Comparison of ENCODE assay signal across 8 cellular contexts in genomic region chr7:91636129-91636724, GRCh38.
A peak's percentile ranks its signal among the peaks of the same experiment; 100 is the strongest.
DNase-seq lines count a peak whose midpoint lies in the region; ATAC-seq and TF ChIP-seq lines count a peak whose summit lies in the region.

No MANE protein-coding gene starts in this region.

- H3K4me3 Mint-ChIP-seq in neural progenitor cell: no peak overlapping the region
- H3K4me3 Mint-ChIP-seq in activated naive CD8-positive, alpha-beta T cell treated with anti-CD3 and anti-CD28 coated beads for 36 hours: no peak overlapping the region

- H3K4me1 ChIP-seq in neural progenitor cell: peaks cover 20% of the 10 kb centered on the region

- H3K79me2 ChIP-seq in neural progenitor cell (ENCODE audit: low read depth): no peaks in the 10 kb centered on the region

- peak; percentile 17 for DNase-seq in COR-L47 (lab: John Stamatoyannopoulos, UW)
- DNase-seq in NCI-H524 (lab: John Stamatoyannopoulos, UW): peak; percentile 38 to 71
- DNase-seq in dermis blood vessel endothelial cell: peak; percentile 75
- DNase-seq in neural progenitor cell (ENCODE audit: low spot score): peak; percentile 70
- no peak for DNase-seq in activated naive CD8-positive, alpha-beta T cell treated with anti-CD3 and anti-CD28 coated beads for 36 hours
- no peak for DNase-seq in left colon

- H3K9me3 ChIP-seq in neural progenitor cell (ENCODE audit: low read depth): no peaks in the 10 kb centered on the region

- peak overlapping the region; percentile 52 for H3K27ac Mint-ChIP-seq in neural progenitor cell
- H3K27ac Mint-ChIP-seq in activated naive CD8-positive, alpha-beta T cell treated with anti-CD3 and anti-CD28 coated beads for 36 hours: no peak overlapping the region

- H3K27ac ChIP-seq in neural progenitor cell: no peak overlapping the region

- intact Hi-C loops in left colon (cut with DNase I, micrococcal nuclease): no loop called here

- H3K9me3 Mint-ChIP-seq in neural progenitor cell: no peaks in the 10 kb centered on the region
- H3K9me3 Mint-ChIP-seq in activated naive CD8-positive, alpha-beta T cell treated with anti-CD3 and anti-CD28 coated beads for 36 hours: no peaks in the 10 kb centered on the region

- ATAC-seq in GM21390 (IDR thresholded peaks at IDR 0.05; ENCODE audit: unreplicated experiment) (peak; percentile 52), GM18517 (IDR thresholded peaks at IDR 0.05; ENCODE audit: unreplicated experiment) (no peak), left colon (no peak)

- no peak overlapping the region for H3K9ac ChIP-seq in neural progenitor cell

- no peaks in the 10 kb centered on the region for H3F3A ChIP-seq in neural progenitor cell (ENCODE audit: low read depth)

- H2AFZ ChIP-seq in neural progenitor cell (replicated peaks): no peak overlapping the region

- no peaks in the 10 kb centered on the region for H3K27me3 ChIP-seq in neural progenitor cell

- H3K36me3 ChIP-seq in neural progenitor cell: no peaks in the 10 kb centered on the region

- H4K20me1 ChIP-seq in neural progenitor cell (ENCODE audit: low read depth): no peaks in the 10 kb centered on the region

- peaks cover 29% of the 10 kb centered on the region for H3K4me1 Mint-ChIP-seq in neural progenitor cell
- no peaks in the 10 kb centered on the region for H3K4me1 Mint-ChIP-seq in activated naive CD8-positive, alpha-beta T cell treated with anti-CD3 and anti-CD28 coated beads for 36 hours

- H3K4me2 ChIP-seq in neural progenitor cell: no peak overlapping the region

- H3K36me3 Mint-ChIP-seq in neural progenitor cell: no peaks in the 10 kb centered on the region
- no peaks in the 10 kb centered on the region for H3K36me3 Mint-ChIP-seq in activated naive CD8-positive, alpha-beta T cell treated with anti-CD3 and anti-CD28 coated beads for 36 hours

- no peaks in the 10 kb centered on the region for H3K27me3 Mint-ChIP-seq in neural progenitor cell (ENCODE audit: insufficient read depth, low read depth)
- H3K27me3 Mint-ChIP-seq in activated naive CD8-positive, alpha-beta T cell treated with anti-CD3 and anti-CD28 coated beads for 36 hours: no peaks in the 10 kb centered on the region

- H3K4me3 ChIP-seq in neural progenitor cell: no peak overlapping the region

- TF ChIP-seq CTCF in neural progenitor cell (IDR thresholded peaks at IDR 0.05): peak; percentile 77

Comparison
In these comparisons a context has a peak if more than half of its experiments do, and no peak if none do; other contexts are left out.
1. DNase-seq: peak in COR-L47 (single experiment), NCI-H524 (2 of 2), dermis blood vessel endothelial cell (single experiment) and neural progenitor cell (single experiment); none in activated naive CD8-positive, alpha-beta T cell treated with anti-CD3 and anti-CD28 coated beads for 36 hours (single experiment) and left colon (0 of 2).